ENCODE assay signal across 16 cellular contexts in genomic region chr13:99463998-99464397, GRCh38. TPM values are rescaled to one million over a fixed set of nuclear protein-coding genes. Genes with fewer than 3 reads are reported as not detected.
DNase-seq lines count a peak whose midpoint lies in the region; ATAC-seq and TF ChIP-seq lines count a peak whose summit lies in the region.
"Had no signal": no experiment of that assay in that cellular context is flagged by ENCODE, and none has a peak within 500 bp of the region (broad histone marks: within the 10 kb centered on the region; RNA-seq: fewer than 3 reads in every experiment).

No MANE protein-coding gene starts in this region.

- H2AFZ ChIP-seq in ACC112 (ENCODE audit: low read length, unreplicated experiment) (no peak overlapping the region), H9 (ENCODE audit: low read length) (no peak overlapping the region)

- no peaks in the 10 kb centered on the region for H3K9me3 Mint-ChIP-seq in H9
- H3K9me3 Mint-ChIP-seq: IgD-negative memory B cell had no signal

- H3K36me3 Mint-ChIP-seq in T-helper 17 cell (ENCODE audit: low read depth) (no peaks in the 10 kb centered on the region), H9 (ENCODE audit: insufficient read depth in 1 of 3, low read depth in 3 of 3) (no peaks in the 10 kb centered on the region)

- H3K9me3 ChIP-seq in BLaER1 (no peaks in the 10 kb centered on the region), T-helper 17 cell (ENCODE audit: control insufficient read depth, low read length, poor library complexity, severe bottlenecking) (no peaks in the 10 kb centered on the region), H9 (ENCODE audit: control insufficient read depth, low read depth, low read length) (no peaks in the 10 kb centered on the region)
- H3K9me3 ChIP-seq: testis had no signal

- no peak overlapping the region for H3K9ac ChIP-seq in BLaER1
- no peak overlapping the region for H3K9ac ChIP-seq in H9 (ENCODE audit: extremely low read depth, insufficient read length, low read length)

- H3K4me1 Mint-ChIP-seq in T-helper 17 cell (peaks cover 9% of the 10 kb centered on the region), H9 (peaks cover 0 to 2% of the 10 kb centered on the region in 2 experiments; a peak in 1 of 4 replicates)

- no peaks in the 10 kb centered on the region for H4K20me1 ChIP-seq in BLaER1
- no peaks in the 10 kb centered on the region for H4K20me1 ChIP-seq in H9 (ENCODE audit: control insufficient read depth, insufficient read depth, insufficient read length)

- 0 out of 2 replicates have a peak overlapping the region, but pooled peaks have one; percentile 42 for H3K4me3 ChIP-seq in ACC112 (ENCODE audit: low read depth, low read length)
- no peak overlapping the region for H3K4me3 ChIP-seq in BLaER1
- peak overlapping the region; percentile 29 for H3K4me3 ChIP-seq in fibroblast of villous mesenchyme (ENCODE audit: low read depth, low read length)
- H3K4me3 ChIP-seq: testis had no signal

- no peak overlapping the region for H2BK12ac ChIP-seq in H9 (ENCODE audit: insufficient read length, low read depth, low read length)

- no peak overlapping the region for H3K27ac ChIP-seq in ACC112 (ENCODE audit: low read depth, low read length)
- peak overlapping the region; percentile 62; the same call in 1 of the 2 replicates for H3K27ac ChIP-seq in BLaER1
- no peak overlapping the region for H3K27ac ChIP-seq in H9 (ENCODE audit: insufficient read length, low read depth, low read length)
- H3K27ac ChIP-seq: testis had no signal

- H3K79me1 ChIP-seq in H9 (ENCODE audit: insufficient read depth, low read depth, low read length, poor library complexity, severe bottlenecking): no peaks in the 10 kb centered on the region

- no peak overlapping the region for H3K18ac ChIP-seq in H9 (ENCODE audit: insufficient read length, low read depth, low read length)

- peak overlapping the region; percentile 53 for H3K4me2 ChIP-seq in BLaER1
- no peak overlapping the region for H3K4me2 ChIP-seq in H9 (ENCODE audit: insufficient read depth, insufficient read length, low read length)

- no peak overlapping the region for H3K23ac ChIP-seq in H9 (ENCODE audit: insufficient read length, low read depth, low read length)

- H2BK120ac ChIP-seq in H9 (ENCODE audit: low read depth, low read length, poor library complexity, severe bottlenecking): no peak overlapping the region

- no peak for DNase-seq in T-helper 17 cell
- no peak for DNase-seq in fibroblast of villous mesenchyme (ENCODE audit: low read depth)
- DNase-seq in NCI-H128 (lab: John Stamatoyannopoulos, UW; ENCODE audit: unreplicated experiment): no peak
- DNase-seq in H9: no peak
- DNase-seq in NCI-H748 (lab: John Stamatoyannopoulos, UW; ENCODE audit: unreplicated experiment): no peak
- DNase-seq in C1 segment of cervical spinal cord (lab: John Stamatoyannopoulos, UW): no peak
- DNase-seq: erythroblast, HCEC 1CT, mammary epithelial cell, NCI-H774, SW 1271, testis had no signal

- H4K91ac ChIP-seq in H9 (ENCODE audit: insufficient read length, low read depth, low read length): no peak overlapping the region

- no peak overlapping the region for H2BK15ac ChIP-seq in H9 (ENCODE audit: low read depth, low read length)

- no CpG with 5 or more reads among the region's 3 CpGs for WGBS in H9 (ENCODE audit: extremely low coverage, insufficient read length, low lambda C conversion rate)

- H2AK5ac ChIP-seq in H9 (ENCODE audit: insufficient read length, low read length): no peak overlapping the region

- H3K27me3 ChIP-seq in ACC112 (ENCODE audit: insufficient read depth, low read length) (no peaks in the 10 kb centered on the region), BLaER1 (no peaks in the 10 kb centered on the region), H9 (ENCODE audit: insufficient read depth, low read length) (no peaks in the 10 kb centered on the region)
- H3K27me3 ChIP-seq: testis had no signal

- H3K27me3 Mint-ChIP-seq in T-helper 17 cell (no peaks in the 10 kb centered on the region), H9 (ENCODE audit: low read depth) (peaks cover 2% of the 10 kb centered on the region)
- H3K27me3 Mint-ChIP-seq: IgD-negative memory B cell had no signal

- H3K27ac Mint-ChIP-seq in T-helper 17 cell (peak overlapping the region; percentile 83), H9 (no peak overlapping the region)

- H4K5ac ChIP-seq in H9 (ENCODE audit: insufficient read length, low read depth, low read length): no peak overlapping the region

- no peak overlapping the region for H3K4ac ChIP-seq in H9 (ENCODE audit: low read depth, low read length)

- ATAC-seq in T-helper 17 cell: no peak
- ATAC-seq: sciatic nerve had no signal

- no peak overlapping the region for H2BK20ac ChIP-seq in H9 (ENCODE audit: low read depth, low read length, poor library complexity, severe bottlenecking)

- H3K4me3 Mint-ChIP-seq in T-helper 17 cell (no peak overlapping the region), H9 (no peak overlapping the region)

- no peak overlapping the region for H2BK5ac ChIP-seq in H9 (ENCODE audit: insufficient read length, low read length)

- no peak overlapping the region for H3T11ph ChIP-seq in H9 (ENCODE audit: low read length)

- H3K79me2 ChIP-seq in ACC112 (ENCODE audit: control insufficient read depth, insufficient read depth, low read length, unreplicated experiment): no peaks in the 10 kb centered on the region
- H3K79me2 ChIP-seq in H9 (ENCODE audit: insufficient read depth, low read length): no peaks in the 10 kb centered on the region

- no peaks in the 10 kb centered on the region for H3K23me2 ChIP-seq in H9 (ENCODE audit: insufficient read length, low read depth, low read length, poor library complexity, severe bottlenecking)

- H3K56ac ChIP-seq in H9 (ENCODE audit: insufficient read length, low read depth, low read length): no peak overlapping the region

- H3K36me3 ChIP-seq in ACC112 (ENCODE audit: insufficient read depth, low read length) (no peaks in the 10 kb centered on the region), BLaER1 (no peaks in the 10 kb centered on the region)

- TF ChIP-seq CTCF in fibroblast of villous mesenchyme (IDR thresholded peaks at IDR 0.05; ENCODE audit: insufficient read depth, low read depth, low read length) (no peak), H9 (conservative IDR thresholded peaks at IDR 0.05) (no peak)

- H3K14ac ChIP-seq in H9 (ENCODE audit: insufficient read depth, low read length): no peak overlapping the region

- peaks cover 9% of the 10 kb centered on the region for H3K4me1 ChIP-seq in ACC112 (ENCODE audit: control insufficient read depth, insufficient read depth, low read length, unreplicated experiment)
- H3K4me1 ChIP-seq in BLaER1: peaks cover 24% of the 10 kb centered on the region
- H3K4me1 ChIP-seq in H9 (ENCODE audit: insufficient read depth, low read length): no peaks in the 10 kb centered on the region
- H3K4me1 ChIP-seq: testis had no signal

- no peak overlapping the region for H4K8ac ChIP-seq in H9 (replicated peaks; ENCODE audit: insufficient read length, low read depth, low read length)

RNA-seq across cellular contexts. Expression of gene TM9SF2, which starts 37.3 kb away (rescaled TPM):
- total RNA-seq in T-helper 17 cell (10 to 100 TPM; 42.4 to 50.7 TPM), fibroblast of villous mesenchyme (115 and 165 TPM in 2 replicates), H9 (2021) (85.7 and 86.1 TPM in 2 replicates)
